Comparison of ENCODE assay signal across 19 cellular contexts in genomic region chr15:63186065-63186464, GRCh38. TPM values are rescaled to one million over a fixed set of nuclear protein-coding genes. Genes with fewer than 3 reads are reported as not detected.
A peak's percentile ranks its signal among the peaks of the same experiment; 100 is the strongest.
DNase-seq lines count a peak whose midpoint lies in the region; ATAC-seq and TF ChIP-seq lines count a peak whose summit lies in the region.
"Had no signal": no experiment of that assay in that cellular context is flagged by ENCODE, and none has a peak within 500 bp of the region (broad histone marks: within the 10 kb centered on the region; RNA-seq: fewer than 3 reads in every experiment).

No MANE protein-coding gene starts in this region.

- peak overlapping the region; percentile 24 for H3K27ac Mint-ChIP-seq in stimulated activated naive CD8-positive, alpha-beta T cell treated with anti-CD3 and anti-CD28 coated beads, Interleukin-15, Interleukin-2, amounts not matched to agents 100 ng/mL and 50 ng/mL, for 24 hours
- no peak overlapping the region for H3K27ac Mint-ChIP-seq in stimulated activated naive CD8-positive, alpha-beta T cell treated with anti-CD3 and anti-CD28 coated beads, Interleukin-15, amount 100 ng/mL, for 72 hours
- H3K27ac Mint-ChIP-seq: activated CD4-positive, alpha-beta T cell treated with anti-CD3 and anti-CD28 coated beads for 36 hours; nephron progenitor cell; T-helper 1 cell treated with Interleukin-12 subunit alpha and Interleukin-12 subunit beta and Interleukin-4 antibody, amounts not matched to agents 30 μg/mL and 1 μg/mL, for 36 hours had no signal

- peaks cover 26% of the 10 kb centered on the region for H3K4me1 Mint-ChIP-seq in stimulated activated naive CD8-positive, alpha-beta T cell treated with anti-CD3 and anti-CD28 coated beads, Interleukin-15, Interleukin-2, amounts not matched to agents 100 ng/mL and 50 ng/mL, for 24 hours (ENCODE audit: low read depth)
- H3K4me1 Mint-ChIP-seq in stimulated activated naive CD8-positive, alpha-beta T cell treated with anti-CD3 and anti-CD28 coated beads, Interleukin-15, amount 100 ng/mL, for 72 hours = peaks cover 17% of the 10 kb centered on the region

- no peak overlapping the region for H3K4me3 ChIP-seq in fibroblast of villous mesenchyme (ENCODE audit: low read depth, low read length)
- H3K4me3 ChIP-seq: GM12878, left ventricle myocardium inferior, transverse colon had no signal

- DNase-seq in stimulated activated naive CD8-positive, alpha-beta T cell treated with anti-CD3 and anti-CD28 coated beads, Interleukin-15, amount 100 ng/mL, for 72 hours = no peak
- DNase-seq in amniotic stem cell (lab: John Stamatoyannopoulos, UW) (peak; percentile 69), fibroblast of villous mesenchyme (ENCODE audit: low read depth) (peak; percentile 82), NCI-H1930 (lab: John Stamatoyannopoulos, UW) (no peak), OCI-M2 (lab: John Stamatoyannopoulos, UW; ENCODE audit: unreplicated experiment) (no peak)
- DNase-seq: ACHN; activated CD4-positive, alpha-beta T cell treated with anti-CD3 and anti-CD28 coated beads for 36 hours; activated T-cell treated with anti-CD3 and anti-CD28 coated beads, Interleukin-2, amount 50 U/mL, for 1 hour; DMS79; head of caudate nucleus; left ventricle myocardium inferior; NCI-H2107; nephron progenitor cell; transverse colon had no signal

- no peaks in the 10 kb centered on the region for H3K9me3 Mint-ChIP-seq in stimulated activated naive CD8-positive, alpha-beta T cell treated with anti-CD3 and anti-CD28 coated beads, Interleukin-15, Interleukin-2, amounts not matched to agents 100 ng/mL and 50 ng/mL, for 24 hours
- no peaks in the 10 kb centered on the region for H3K9me3 Mint-ChIP-seq in stimulated activated naive CD8-positive, alpha-beta T cell treated with anti-CD3 and anti-CD28 coated beads, Interleukin-15, amount 100 ng/mL, for 72 hours
- H3K9me3 Mint-ChIP-seq: nephron progenitor cell; T-helper 1 cell treated with Interleukin-12 subunit alpha and Interleukin-12 subunit beta and Interleukin-4 antibody, amounts not matched to agents 30 μg/mL and 1 μg/mL, for 36 hours had no signal

- no peak for ATAC-seq in stimulated activated naive CD8-positive, alpha-beta T cell treated with anti-CD3 and anti-CD28 coated beads, Interleukin-15, amount 100 ng/mL, for 72 hours
- ATAC-seq in SK-N-SH treated with all-trans-retinoic acid at 6 μM for 48 hours (no peak), GM19455 (IDR thresholded peaks at IDR 0.05; ENCODE audit: unreplicated experiment) (no peak)
- ATAC-seq: activated CD4-positive, alpha-beta T cell treated with anti-CD3 and anti-CD28 coated beads for 36 hours; GM12878 had no signal

- H3K27me3 Mint-ChIP-seq in stimulated activated naive CD8-positive, alpha-beta T cell treated with anti-CD3 and anti-CD28 coated beads, Interleukin-15, Interleukin-2, amounts not matched to agents 100 ng/mL and 50 ng/mL, for 24 hours = no peaks in the 10 kb centered on the region
- no peaks in the 10 kb centered on the region for H3K27me3 Mint-ChIP-seq in stimulated activated naive CD8-positive, alpha-beta T cell treated with anti-CD3 and anti-CD28 coated beads, Interleukin-15, amount 100 ng/mL, for 72 hours
- H3K27me3 Mint-ChIP-seq: activated CD4-positive, alpha-beta T cell treated with anti-CD3 and anti-CD28 coated beads for 36 hours had no signal

- no peak overlapping the region for H3K4me3 Mint-ChIP-seq in stimulated activated naive CD8-positive, alpha-beta T cell treated with anti-CD3 and anti-CD28 coated beads, Interleukin-15, Interleukin-2, amounts not matched to agents 100 ng/mL and 50 ng/mL, for 24 hours
- no peak overlapping the region for H3K4me3 Mint-ChIP-seq in stimulated activated naive CD8-positive, alpha-beta T cell treated with anti-CD3 and anti-CD28 coated beads, Interleukin-15, amount 100 ng/mL, for 72 hours
- H3K4me3 Mint-ChIP-seq: activated CD4-positive, alpha-beta T cell treated with anti-CD3 and anti-CD28 coated beads for 36 hours; nephron progenitor cell; T-helper 1 cell treated with Interleukin-12 subunit alpha and Interleukin-12 subunit beta and Interleukin-4 antibody, amounts not matched to agents 30 μg/mL and 1 μg/mL, for 36 hours had no signal

- TF ChIP-seq CTCF in fibroblast of villous mesenchyme (IDR thresholded peaks at IDR 0.05; ENCODE audit: insufficient read depth, low read depth, low read length) = no peak

- peaks cover 12% of the 10 kb centered on the region for H3K36me3 Mint-ChIP-seq in stimulated activated naive CD8-positive, alpha-beta T cell treated with anti-CD3 and anti-CD28 coated beads, Interleukin-15, Interleukin-2, amounts not matched to agents 100 ng/mL and 50 ng/mL, for 24 hours (ENCODE audit: low read depth)

TF ChIP-seq in SK-N-SH treated with all-trans-retinoic acid at 6 μM for 48 hours, 23 proteins besides CTCF, POLR2A, EP300 and RAD21:
- TF ChIP-seq CSDC2 (CRISPR knock-in tag; IDR thresholded peaks at IDR 0.05) (no peak), TCF4 (CRISPR knock-in tag; IDR thresholded peaks at IDR 0.05; ENCODE audit: borderline replicate concordance) (no peak), BACH2 (CRISPR knock-in tag; IDR thresholded peaks at IDR 0.05; ENCODE audit: borderline replicate concordance) (no peak), SNAI2 (CRISPR knock-in tag; IDR thresholded peaks at IDR 0.05) (no peak), GLIS3 (CRISPR knock-in tag; IDR thresholded peaks at IDR 0.05) (no peak), TSHZ2 (CRISPR knock-in tag; IDR thresholded peaks at IDR 0.05) (no peak), TOX (CRISPR knock-in tag; IDR thresholded peaks at IDR 0.05; ENCODE audit: borderline replicate concordance) (no peak)
TF ChIP-seq in SK-N-SH treated with all-trans-retinoic acid at 6 μM for 48 hours: peak in this region for 0.

RNA-seq across cellular contexts. Expression of gene RAB8B, which starts 3.3 kb away (rescaled TPM):
- total RNA-seq in fibroblast of villous mesenchyme = 71.5 and 97.2 TPM in 2 replicates

RNA-seq across cellular contexts. Expression of gene RPS27L, which starts 28.8 kb away (rescaled TPM):
- 219 and 308 TPM in 2 replicates for total RNA-seq in fibroblast of villous mesenchyme

Comparison
In these comparisons a context has a peak if more than half of its experiments do, and no peak if none do; other contexts are left out.
1. DNase-seq: peak in amniotic stem cell (single experiment) and fibroblast of villous mesenchyme (single experiment); none in stimulated activated naive CD8-positive, alpha-beta T cell treated with anti-CD3 and anti-CD28 coated beads, Interleukin-15, amount 100 ng/mL, for 72 hours (0 of 2), NCI-H1930 (0 of 2) and OCI-M2 (single experiment).